In the genomic region with DNA sequence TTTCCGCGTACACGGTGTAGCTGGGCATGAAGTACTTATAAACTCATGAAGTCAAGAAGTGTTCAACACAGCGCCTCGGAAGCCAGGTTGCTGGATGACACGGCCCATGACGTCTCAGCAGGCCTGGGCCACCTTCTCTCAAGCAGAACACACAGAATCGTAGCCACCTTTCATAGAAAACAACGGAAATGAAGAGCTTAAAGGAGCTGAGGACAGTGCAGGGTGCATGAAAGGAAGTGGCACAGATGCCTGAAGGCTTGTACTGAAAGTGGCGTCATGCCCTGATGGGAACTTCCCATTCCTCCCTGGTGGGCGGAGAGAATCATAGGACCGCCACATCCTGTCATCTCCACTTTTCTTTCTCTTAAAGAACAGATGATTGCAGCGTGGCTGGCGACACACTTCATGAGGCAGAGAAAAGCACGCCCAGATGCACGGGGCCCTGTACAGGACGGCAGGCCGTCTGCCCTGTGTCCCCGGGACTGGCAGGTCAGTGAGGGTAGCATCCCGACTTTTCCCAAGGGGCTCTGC, we compare ENCODE assay signal across 8 cellular contexts. TPM values are rescaled to one million over a fixed set of nuclear protein-coding genes. Genes with fewer than 3 reads are reported as not detected.
DNase-seq lines count a peak whose midpoint lies in the region; ATAC-seq and TF ChIP-seq lines count a peak whose summit lies in the region.

No MANE protein-coding gene starts in this region.

- H3K4me1 Mint-ChIP-seq in CD4-positive, alpha-beta T cell (ENCODE audit: low read depth): peaks cover 19% of the 10 kb centered on the region
- peaks cover 2% of the 10 kb centered on the region for H3K4me1 Mint-ChIP-seq in stimulated activated naive CD8-positive, alpha-beta T cell treated with anti-CD3 and anti-CD28 coated beads, Interleukin-15, Interleukin-2, amounts not matched to agents 100 ng/mL and 50 ng/mL, for 24 hours (ENCODE audit: low read depth)

- H3K36me3 Mint-ChIP-seq in CD4-positive, alpha-beta T cell (ENCODE audit: low read depth): no peaks in the 10 kb centered on the region
- H3K36me3 Mint-ChIP-seq in stimulated activated naive CD8-positive, alpha-beta T cell treated with anti-CD3 and anti-CD28 coated beads, Interleukin-15, Interleukin-2, amounts not matched to agents 100 ng/mL and 50 ng/mL, for 24 hours (ENCODE audit: low read depth): peaks cover 5% of the 10 kb centered on the region

- H3K4me1 ChIP-seq in testis: no peaks in the 10 kb centered on the region

- peak; percentile 57 to 88 (median 64) for DNase-seq in CD4-positive, alpha-beta T cell
- peak; percentile 55 for DNase-seq in activated CD8-positive, alpha-beta memory T cell treated with anti-CD3 and anti-CD28 coated beads, Interleukin-2, amount 50 U/mL, for 4 hours
- DNase-seq in left lobe of liver (ENCODE audit: low spot score) (no peak), NCI-H774 (lab: John Stamatoyannopoulos, UW) (no peak), testis (no peak)

- POLR2A ChIA-PET in CD4-positive, alpha-beta T cell (lab: Charles Lee): interaction anchor here (0.7 to 3.4 kb wide), 20 partner anchors 9 to 655 kb away, joined by 3 to 43 read pairs (median 6); a partner anchor contains a TSS

- H3K4me3 Mint-ChIP-seq in CD4-positive, alpha-beta T cell: peak overlapping the region; percentile 75
- peak overlapping the region; percentile 73 for H3K4me3 Mint-ChIP-seq in stimulated activated naive CD8-positive, alpha-beta T cell treated with anti-CD3 and anti-CD28 coated beads, Interleukin-15, Interleukin-2, amounts not matched to agents 100 ng/mL and 50 ng/mL, for 24 hours

- ATAC-seq in CD4-positive, alpha-beta T cell (ENCODE audit: poor library complexity): peak; percentile 94
- ATAC-seq in GM19463 (IDR thresholded peaks at IDR 0.05; ENCODE audit: unreplicated experiment) (peak; percentile 90), HG03575 (IDR thresholded peaks at IDR 0.05; ENCODE audit: extremely low read depth, insufficient number of reproducible peaks, low FRiP score, unreplicated experiment) (peak; percentile 41), left lobe of liver (peak; percentile 28)

- no peaks in the 10 kb centered on the region for H3K9me3 Mint-ChIP-seq in CD4-positive, alpha-beta T cell
- H3K9me3 Mint-ChIP-seq in stimulated activated naive CD8-positive, alpha-beta T cell treated with anti-CD3 and anti-CD28 coated beads, Interleukin-15, Interleukin-2, amounts not matched to agents 100 ng/mL and 50 ng/mL, for 24 hours: no peaks in the 10 kb centered on the region

- no peak for TF ChIP-seq POLR2A in testis (IDR thresholded peaks at IDR 0.05)

- TF ChIP-seq CTCF in CD4-positive, alpha-beta T cell (IDR thresholded peaks at IDR 0.05): no peak
- no peak for TF ChIP-seq CTCF in testis (IDR thresholded peaks at IDR 0.05)

- H3K9me3 ChIP-seq in CD4-positive, alpha-beta T cell (ENCODE audit: control insufficient read depth, low read length): no peaks in the 10 kb centered on the region
- H3K9me3 ChIP-seq in testis: no peaks in the 10 kb centered on the region

- H3K27me3 Mint-ChIP-seq in CD4-positive, alpha-beta T cell: no peaks in the 10 kb centered on the region
- no peaks in the 10 kb centered on the region for H3K27me3 Mint-ChIP-seq in stimulated activated naive CD8-positive, alpha-beta T cell treated with anti-CD3 and anti-CD28 coated beads, Interleukin-15, Interleukin-2, amounts not matched to agents 100 ng/mL and 50 ng/mL, for 24 hours

- CTCF ChIA-PET in CD4-positive, alpha-beta T cell (lab: Charles Lee): interaction anchor here (0.9 to 2.7 kb wide), 8 partner anchors 11 to 102 kb away, joined by 3 to 20 read pairs (median 4); no protein-coding TSS in a partner anchor

- no peak overlapping the region for H3K27ac Mint-ChIP-seq in CD4-positive, alpha-beta T cell
- peak overlapping the region; percentile 94 for H3K27ac Mint-ChIP-seq in stimulated activated naive CD8-positive, alpha-beta T cell treated with anti-CD3 and anti-CD28 coated beads, Interleukin-15, Interleukin-2, amounts not matched to agents 100 ng/mL and 50 ng/mL, for 24 hours

- no peaks in the 10 kb centered on the region for H3K36me3 ChIP-seq in testis (ENCODE audit: low read depth, missing control alignments)

- intact Hi-C loops in CD4-positive, alpha-beta T cell (cut with DNase I, micrococcal nuclease): loop anchor here (1.0 to 5.0 kb wide), 8 partner anchors 12 to 102 kb away; a partner anchor contains a TSS
- intact Hi-C loops in testis (cut with DNase I; ENCODE audit: low total_unique reads): no loop called here

- H3K27ac ChIP-seq in CD4-positive, alpha-beta T cell (ENCODE audit: low read depth, low read length): peak overlapping the region; percentile 80
- H3K27ac ChIP-seq in testis: no peak overlapping the region

- H3K27me3 ChIP-seq in CD4-positive, alpha-beta T cell (ENCODE audit: control insufficient read depth, insufficient read depth, low read length): no peaks in the 10 kb centered on the region
- H3K27me3 ChIP-seq in testis: no peaks in the 10 kb centered on the region

- 85 to 90% methylated on average over 20 of the region's 20 CpGs for WGBS in testis, 2 donors

- H3K4me3 ChIP-seq in testis: no peak overlapping the region

RNA-seq across cellular contexts. Expression of a gene that starts 31.1 kb away (rescaled TPM):
- 10 to 100 TPM; 45.3 to 49.2 TPM for total RNA-seq in CD4-positive, alpha-beta T cell
- total RNA-seq in left lobe of liver (18.3 TPM), testis (10 to 100 TPM; 58.7 to 67.5 TPM)
- 29.0 TPM for polyA plus RNA-seq in testis (ENCODE audit: insufficient read depth, low read depth, low replicate concordance)

Comparison
In these comparisons a context has a peak if more than half of its experiments do, and no peak if none do; other contexts are left out.
1. ATAC-seq: peak in every context shown above with its lines; median percentile 94 in CD4-positive, alpha-beta T cell; 90 in GM19463; 41 in HG03575; 28 in left lobe of liver.
2. DNase-seq: peak in CD4-positive, alpha-beta T cell (10 of 10) and activated CD8-positive, alpha-beta memory T cell treated with anti-CD3 and anti-CD28 coated beads, Interleukin-2, amount 50 U/mL, for 4 hours (single experiment); none in left lobe of liver (single experiment), NCI-H774 (single experiment) and testis (single experiment).